ENCODE assay signal across 11 cellular contexts in the genomic region with DNA sequence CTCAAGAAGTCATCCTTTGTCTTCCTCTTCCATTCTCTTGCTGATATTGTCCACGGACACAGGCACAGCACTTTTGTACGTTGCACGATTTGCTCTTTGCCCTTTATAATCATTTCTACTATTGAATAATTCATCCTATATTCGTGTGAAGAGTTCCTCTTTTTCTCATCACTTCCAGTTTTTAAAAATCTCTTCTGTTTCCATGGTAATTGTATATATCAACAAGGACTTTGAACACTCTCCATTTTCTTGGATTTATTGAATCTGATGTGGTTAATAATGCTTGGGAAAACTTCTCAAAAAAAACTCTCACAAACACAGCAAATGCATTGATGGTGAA. TPM values are rescaled to one million over a fixed set of nuclear protein-coding genes. Genes with fewer than 3 reads are reported as not detected.
A peak's percentile ranks its signal among the peaks of the same experiment; 100 is the strongest.
DNase-seq lines count a peak whose midpoint lies in the region; ATAC-seq and TF ChIP-seq lines count a peak whose summit lies in the region.
"Had no signal": no experiment of that assay in that cellular context is flagged by ENCODE, and none has a peak within 500 bp of the region (broad histone marks: within the 10 kb centered on the region; RNA-seq: fewer than 3 reads in every experiment).

No MANE protein-coding gene starts in this region.

- H3K36me3 Mint-ChIP-seq in CD8-positive, alpha-beta T cell = peaks cover 52% of the 10 kb centered on the region
- peaks cover 90% of the 10 kb centered on the region for H3K36me3 Mint-ChIP-seq in activated CD8-positive, alpha-beta T cell treated with anti-CD3 and anti-CD28 coated beads for 36 hours (ENCODE audit: low read depth)
- H3K36me3 Mint-ChIP-seq in naive thymus-derived CD4-positive, alpha-beta T cell = peaks cover 22 to 78% (median 47%) of the 10 kb centered on the region in 5 donors
- H3K36me3 Mint-ChIP-seq in type B pancreatic cell = no peaks in the 10 kb centered on the region

- DNase-seq in CD8-positive, alpha-beta T cell = no peak
- DNase-seq in activated CD8-positive, alpha-beta T cell treated with anti-CD3 and anti-CD28 coated beads for 36 hours = no peak
- DNase-seq in naive thymus-derived CD4-positive, alpha-beta T cell = no peak
- no peak for DNase-seq in brain microvascular endothelial cell
- DNase-seq in anterior cingulate cortex (lab: John Stamatoyannopoulos, UW) = no peak
- no peak for DNase-seq in NCI-H2227 treated with DMSO at 0.1 percent for 48 hours (lab: John Stamatoyannopoulos, UW)
- no peak for DNase-seq in type B pancreatic cell (ENCODE audit: extremely low spot score, unreplicated experiment)
- DNase-seq: activated CD8-positive, alpha-beta memory T cell treated with anti-CD3 and anti-CD28 coated beads, Interleukin-2, amount 50 U/mL, for 48 hours; pancreas; transverse colon had no signal

- H3K36me3 ChIP-seq in CD8-positive, alpha-beta T cell (ENCODE audit: insufficient read depth, low read length) = no peaks in the 10 kb centered on the region
- H3K36me3 ChIP-seq in KOPT-K1 (ENCODE audit: insufficient read depth, low read length) (peaks cover 38% of the 10 kb centered on the region), brain microvascular endothelial cell (replicated peaks) (no peaks in the 10 kb centered on the region)
- peaks cover 0 to 10% (median 0%) of the 10 kb centered on the region in 3 experiments for H3K36me3 ChIP-seq in naive thymus-derived CD4-positive, alpha-beta T cell (ENCODE audit: control insufficient read depth in 2 of 3, insufficient read depth in 3 of 3, low read length in 3 of 3)
- H3K36me3 ChIP-seq: pancreas, transverse colon had no signal

- TF ChIP-seq CTCF in CD8-positive, alpha-beta T cell (IDR thresholded peaks at IDR 0.05) = no peak
- no peak for TF ChIP-seq CTCF in activated CD8-positive, alpha-beta T cell treated with anti-CD3 and anti-CD28 coated beads for 36 hours (IDR thresholded peaks at IDR 0.05)
- no peak for TF ChIP-seq CTCF in brain microvascular endothelial cell (IDR thresholded peaks at IDR 0.05; ENCODE audit: low read depth, low read length, missing control alignments)
- no peak for TF ChIP-seq CTCF in type B pancreatic cell (conservative IDR thresholded peaks at IDR 0.05)

- no peaks in the 10 kb centered on the region for H3K27me3 Mint-ChIP-seq in CD8-positive, alpha-beta T cell (ENCODE audit: low read depth)
- H3K27me3 Mint-ChIP-seq in activated CD8-positive, alpha-beta T cell treated with anti-CD3 and anti-CD28 coated beads for 36 hours = no peaks in the 10 kb centered on the region
- H3K27me3 Mint-ChIP-seq in naive thymus-derived CD4-positive, alpha-beta T cell = no peaks in the 10 kb centered on the region
- H3K27me3 Mint-ChIP-seq in type B pancreatic cell = no peaks in the 10 kb centered on the region

- no peak for ATAC-seq in CD8-positive, alpha-beta T cell
- ATAC-seq in activated CD8-positive, alpha-beta T cell treated with anti-CD3 and anti-CD28 coated beads for 36 hours = no peak
- ATAC-seq in naive thymus-derived CD4-positive, alpha-beta T cell = peak; percentile 10

- H3K27ac Mint-ChIP-seq in CD8-positive, alpha-beta T cell = peak overlapping the region; percentile 16
- H3K27ac Mint-ChIP-seq in activated CD8-positive, alpha-beta T cell treated with anti-CD3 and anti-CD28 coated beads for 36 hours = peak overlapping the region; percentile 87
- peak overlapping the region in 7 of 9 donors; percentile 21 to 98 (median 59) for H3K27ac Mint-ChIP-seq in naive thymus-derived CD4-positive, alpha-beta T cell
- no peak overlapping the region for H3K27ac Mint-ChIP-seq in type B pancreatic cell

- intact Hi-C loops in CD8-positive, alpha-beta T cell (cut with DNase I, micrococcal nuclease) = no loop called here
- intact Hi-C loops in activated CD8-positive, alpha-beta T cell treated with anti-CD3 and anti-CD28 coated beads for 36 hours (cut with micrococcal nuclease) = no loop called here
- intact Hi-C loops in naive thymus-derived CD4-positive, alpha-beta T cell (cut with micrococcal nuclease) = no loop called here

- H3K27me3 ChIP-seq in CD8-positive, alpha-beta T cell (ENCODE audit: insufficient read depth, low read length) = no peaks in the 10 kb centered on the region
- no peaks in the 10 kb centered on the region for H3K27me3 ChIP-seq in naive thymus-derived CD4-positive, alpha-beta T cell (ENCODE audit: control insufficient read depth in 2 of 2, insufficient read depth in 2 of 2, low read length in 2 of 2)
- H3K27me3 ChIP-seq in brain microvascular endothelial cell (replicated peaks) = no peaks in the 10 kb centered on the region
- H3K27me3 ChIP-seq: pancreas, transverse colon had no signal

- peaks cover 88% of the 10 kb centered on the region for H3K4me1 Mint-ChIP-seq in CD8-positive, alpha-beta T cell (ENCODE audit: low read depth)
- H3K4me1 Mint-ChIP-seq in activated CD8-positive, alpha-beta T cell treated with anti-CD3 and anti-CD28 coated beads for 36 hours (ENCODE audit: low read depth) = peaks cover 93% of the 10 kb centered on the region
- peaks cover 61 to 95% (median 94%) of the 10 kb centered on the region in 7 donors for H3K4me1 Mint-ChIP-seq in naive thymus-derived CD4-positive, alpha-beta T cell
- H3K4me1 Mint-ChIP-seq in type B pancreatic cell (ENCODE audit: unreplicated experiment) = peaks cover 7% of the 10 kb centered on the region

- no peak overlapping the region for H3K4me3 Mint-ChIP-seq in CD8-positive, alpha-beta T cell
- peak overlapping the region; percentile 45 for H3K4me3 Mint-ChIP-seq in activated CD8-positive, alpha-beta T cell treated with anti-CD3 and anti-CD28 coated beads for 36 hours
- H3K4me3 Mint-ChIP-seq in naive thymus-derived CD4-positive, alpha-beta T cell = peak overlapping the region in 8 of 10 donors; percentile 2 to 71 (median 50)
- H3K4me3 Mint-ChIP-seq in type B pancreatic cell = no peak overlapping the region

- H3K9me3 ChIP-seq in CD8-positive, alpha-beta T cell (ENCODE audit: low read length) = no peaks in the 10 kb centered on the region
- no peaks in the 10 kb centered on the region for H3K9me3 ChIP-seq in KOPT-K1 (ENCODE audit: insufficient read depth, low read length, poor library complexity, severe bottlenecking)
- H3K9me3 ChIP-seq in naive thymus-derived CD4-positive, alpha-beta T cell (ENCODE audit: control insufficient read depth in 2 of 3, low read length in 3 of 3) = no peaks in the 10 kb centered on the region
- H3K9me3 ChIP-seq: pancreas, transverse colon had no signal

- in situ Hi-C loops in brain microvascular endothelial cell (cut with HindIII; ENCODE audit: low pct_ligation_motif_present, low sequenced_read_pairs) = no loop called here

- H3K4me3 ChIP-seq in CD8-positive, alpha-beta T cell (ENCODE audit: low read depth, low read length) = no peak overlapping the region
- no peak overlapping the region for H3K4me3 ChIP-seq in naive thymus-derived CD4-positive, alpha-beta T cell (ENCODE audit: low read length)
- H3K4me3 ChIP-seq in brain microvascular endothelial cell (ENCODE audit: low read depth, low read length) = no peak overlapping the region
- H3K4me3 ChIP-seq: pancreas, transverse colon had no signal

- H3K4me1 ChIP-seq in CD8-positive, alpha-beta T cell (ENCODE audit: insufficient read depth, low read length) = peaks cover 75% of the 10 kb centered on the region
- H3K4me1 ChIP-seq in naive thymus-derived CD4-positive, alpha-beta T cell (ENCODE audit: control insufficient read depth in 2 of 2, insufficient read depth in 2 of 2, low read length in 2 of 2) = peaks cover 54 to 74% of the 10 kb centered on the region in 2 donors

- POLR2A ChIA-PET in CD8-positive, alpha-beta T cell (lab: Charles Lee) = no interaction called here
- POLR2A ChIA-PET in activated CD8-positive, alpha-beta T cell treated with anti-CD3 and anti-CD28 coated beads for 36 hours (lab: Charles Lee) = interaction anchor here (0.7 to 4.6 kb wide), 6 partner anchors 14 to 91 kb away, joined by 3 to 43 read pairs (median 5); no protein-coding TSS in a partner anchor
- POLR2A ChIA-PET in naive thymus-derived CD4-positive, alpha-beta T cell (lab: Charles Lee) = interaction anchor here (0.7 to 15.4 kb wide), 4 partner anchors 10 to 690 kb away, joined by 3 to 393 read pairs (median 7); partner anchors contain the start of genes CD47 and IFT57

- no peak overlapping the region for H3K27ac ChIP-seq in CD8-positive, alpha-beta T cell (ENCODE audit: low read depth, low read length)
- H3K27ac ChIP-seq in KOPT-K1 (ENCODE audit: low read depth, low read length, poor library complexity, severe bottlenecking) (peak overlapping the region; percentile 80), brain microvascular endothelial cell (no peak overlapping the region)
- H3K27ac ChIP-seq in naive thymus-derived CD4-positive, alpha-beta T cell (ENCODE audit: low read depth, low read length) = no peak overlapping the region

- H3K9me3 Mint-ChIP-seq in CD8-positive, alpha-beta T cell = peaks cover 8% of the 10 kb centered on the region
- peaks cover 11% of the 10 kb centered on the region for H3K9me3 Mint-ChIP-seq in activated CD8-positive, alpha-beta T cell treated with anti-CD3 and anti-CD28 coated beads for 36 hours
- peaks cover 0 to 14% (median 4%) of the 10 kb centered on the region in 11 donors for H3K9me3 Mint-ChIP-seq in naive thymus-derived CD4-positive, alpha-beta T cell
- no peaks in the 10 kb centered on the region for H3K9me3 Mint-ChIP-seq in type B pancreatic cell

- CTCF ChIA-PET in CD8-positive, alpha-beta T cell (lab: Charles Lee) = interaction anchor here (0.8 to 2.1 kb wide), 3 partner anchors 16 to 165 kb away, joined by 3 to 4 read pairs (median 3); partner anchors contain the start of gene HHLA2
- CTCF ChIA-PET in activated CD8-positive, alpha-beta T cell treated with anti-CD3 and anti-CD28 coated beads for 36 hours (lab: Charles Lee) = interaction anchor here (1.2 to 1.4 kb wide), 2 partner anchors 14 to 125 kb away, joined by 3 read pairs; no protein-coding TSS in a partner anchor
- CTCF ChIA-PET in naive thymus-derived CD4-positive, alpha-beta T cell (lab: Charles Lee) = interaction anchor here (1.4 kb wide), 1 partner anchor 22 kb away, joined by 4 read pairs; no protein-coding TSS in a partner anchor

RNA-seq across cellular contexts. Expression of gene CD47, which starts 40.9 kb away (rescaled TPM):
- 100 to 1,000 TPM; 118 to 125 TPM for total RNA-seq in CD8-positive, alpha-beta T cell
- 10 to 100 TPM; 88.7 to 91.6 TPM for total RNA-seq in activated CD8-positive, alpha-beta T cell treated with anti-CD3 and anti-CD28 coated beads for 36 hours
- total RNA-seq in naive thymus-derived CD4-positive, alpha-beta T cell = 100 to 1,000 TPM; 130 to 232 (median 136) TPM
- 100 to 1,000 TPM; 171 to 186 TPM for polyA plus RNA-seq in naive thymus-derived CD4-positive, alpha-beta T cell
- 113 and 204 TPM in 2 replicates for total RNA-seq in type B pancreatic cell (ENCODE audit: low replicate concordance)

Comparison
In these comparisons a context has a peak if more than half of its experiments do, and no peak if none do; other contexts are left out.
1. H3K4me3 Mint-ChIP-seq: peak in activated CD8-positive, alpha-beta T cell treated with anti-CD3 and anti-CD28 coated beads for 36 hours (single experiment) and naive thymus-derived CD4-positive, alpha-beta T cell (8 of 10); none in CD8-positive, alpha-beta T cell (single experiment) and type B pancreatic cell (single experiment).